In genomic region chr4:112546476-112546875, GRCh38 we compare ENCODE assay signal across 32 cellular contexts. TPM values are rescaled to one million over a fixed set of nuclear protein-coding genes. Genes with fewer than 3 reads are reported as not detected.
"Had no signal": no experiment of that assay in that cellular context is flagged by ENCODE, and none has a peak within 500 bp of the region (broad histone marks: within the 10 kb centered on the region; RNA-seq: fewer than 3 reads in every experiment).

No MANE protein-coding gene starts in this region.

- H3K4me2 ChIP-seq: smooth muscle cell had no signal

- H3K27ac ChIP-seq: breast epithelium, gastrocnemius medialis, pancreas, psoas muscle, sigmoid colon, stomach, thyroid gland, upper lobe of left lung, vagina, VCaP had no signal

- H3K9me3 ChIP-seq: breast epithelium, gastrocnemius medialis, pancreas, psoas muscle, sigmoid colon, stomach, thyroid gland, upper lobe of left lung, vagina had no signal

- H3K4me1 ChIP-seq: breast epithelium, gastrocnemius medialis, pancreas, psoas muscle, sigmoid colon, stomach, thyroid gland, upper lobe of left lung, vagina had no signal

- H3K4me3 ChIP-seq: breast epithelium, gastrocnemius medialis, pancreas, psoas muscle, sigmoid colon, smooth muscle cell, stomach, thyroid gland, upper lobe of left lung, vagina had no signal

- H3K36me3 ChIP-seq: breast epithelium, gastrocnemius medialis, pancreas, sigmoid colon, stomach, thyroid gland, upper lobe of left lung, vagina had no signal

- ATAC-seq: esophagus mucosa; gastrocnemius medialis; pancreas; psoas muscle; stimulated activated naive B cell treated with anti-CD40 and anti-IgM and Interleukin-4, amounts not matched to agents 10 μg/mL and 1 μg/mL and 100 μg/mL, for 72 hours had no signal

- DNase-seq: activated CD4-positive, alpha-beta T cell treated with anti-CD3 and anti-CD28 coated beads for 48 hours; activated CD4-positive, alpha-beta T cell treated with anti-CD3 and anti-CD28 coated beads, Interleukin-2, amount 50 U/mL, for 48 hours; activated CD8-positive, alpha-beta memory T cell treated with anti-CD3 and anti-CD28 coated beads for 24 hours; activated effector memory CD4-positive, alpha-beta T cell treated with anti-CD3 and anti-CD28 coated beads, Interleukin-2, amount 50 U/mL, for 16 hours; activated naive CD4-positive, alpha-beta T cell treated with anti-CD3 and anti-CD28 coated beads for 36 hours; activated naive CD8-positive, alpha-beta T cell treated with anti-CD3 and anti-CD28 coated beads for 36 hours; activated T-cell treated with anti-CD3 and anti-CD28 coated beads, Interleukin-2, amount 50 U/mL, for 1 hour; amniotic stem cell; endodermal cell; gastrocnemius medialis; glutamatergic neuron; hippocampal formation; kidney; naive B cell; nephron progenitor cell; nucleus accumbens; pancreas; psoas muscle; sigmoid colon; stimulated activated CD4-positive, alpha-beta T cell treated with anti-CD3 and anti-CD28 coated beads, Interleukin-1b, Interleukin-23, amount 100 ng/mL, for 48 hours; stimulated activated naive B cell treated with anti-CD40 and anti-IgM and Interleukin-4, amounts not matched to agents 10 μg/mL and 1 μg/mL and 100 μg/mL, for 72 hours; stomach; thyroid gland; upper lobe of left lung had no signal

- H3K27me3 ChIP-seq: breast epithelium, gastrocnemius medialis, pancreas, sigmoid colon, stomach, thyroid gland, upper lobe of left lung, vagina had no signal

RNA-seq across cellular contexts. Expression of gene NEUROG2, which starts 30.5 kb away (rescaled TPM):
- total RNA-seq: activated naive CD8-positive, alpha-beta T cell treated with anti-CD3 and anti-CD28 coated beads for 36 hours; esophagus mucosa; gastrocnemius medialis; kidney; lower leg skin; mesothelial cell of epicardium; pancreas; psoas muscle; sigmoid colon; smooth muscle cell; stomach; T-helper 1 cell treated with Interleukin-12 subunit alpha and Interleukin-12 subunit beta and Interleukin-4 antibody, amounts not matched to agents 30 ng/mL and 1 ng/mL, for 36 hours; thyroid gland; upper lobe of left lung; vagina had no signal
- polyA plus RNA-seq: pancreas, psoas muscle, sigmoid colon, smooth muscle cell, stomach had no signal
